ENCODE assay signal across 2 cellular contexts in the genomic region with DNA sequence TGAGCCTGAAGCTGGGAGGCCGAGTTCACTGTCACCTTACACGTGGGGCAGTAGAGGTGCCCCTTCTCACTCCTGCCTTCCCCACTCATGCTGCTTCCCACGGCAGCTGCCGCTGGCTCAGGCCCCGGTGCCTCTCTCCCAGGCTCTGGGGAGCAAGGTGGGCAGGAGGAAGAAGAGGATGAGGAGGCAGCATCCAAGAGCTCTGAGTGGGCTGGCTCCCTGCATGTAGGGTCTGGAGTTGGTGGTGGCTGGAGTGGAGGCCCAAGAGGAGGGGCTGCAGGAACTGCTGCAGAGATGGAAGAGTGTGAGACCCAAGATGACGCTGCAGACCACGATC.
A peak's percentile ranks its signal among the peaks of the same experiment; 100 is the strongest.
TF ChIP-seq lines count a peak whose summit lies in the region.

No MANE protein-coding gene starts in this region.

TF ChIP-seq in IMR-90, 13 proteins besides CTCF, POLR2A, EP300 and RAD21:
- TF ChIP-seq MXI1 (IDR thresholded peaks at IDR 0.05; ENCODE audit: borderline replicate concordance, low read depth, low read length) (no peak), BHLHE40 (IDR thresholded peaks at IDR 0.05; ENCODE audit: low read depth, low read length) (no peak), USF2 (IDR thresholded peaks at IDR 0.05; ENCODE audit: low read depth, low read length) (no peak), MAFK (IDR thresholded peaks at IDR 0.05; ENCODE audit: low read depth, low read length) (no peak), NFE2L2 (IDR thresholded peaks at IDR 0.05; ENCODE audit: low read depth, low read length) (no peak), MAZ (IDR thresholded peaks at IDR 0.05; ENCODE audit: borderline replicate concordance, low read depth, low read length) (no peak), RCOR1 (IDR thresholded peaks at IDR 0.05; ENCODE audit: insufficient replicate concordance, low read length) (no peak), CEBPB (IDR thresholded peaks at IDR 0.05; ENCODE audit: low read depth, low read length) (no peak), CHD1 (IDR thresholded peaks at IDR 0.05; ENCODE audit: low read depth, low read length) (no peak), RFX5 (IDR thresholded peaks at IDR 0.05; ENCODE audit: low read depth, low read length) (no peak), SMC3 (IDR thresholded peaks at IDR 0.05; ENCODE audit: low read depth, low read length) (no peak), FOS (IDR thresholded peaks at IDR 0.05; ENCODE audit: low read depth, low read length) (no peak)
- TF ChIP-seq, protein P1, sequence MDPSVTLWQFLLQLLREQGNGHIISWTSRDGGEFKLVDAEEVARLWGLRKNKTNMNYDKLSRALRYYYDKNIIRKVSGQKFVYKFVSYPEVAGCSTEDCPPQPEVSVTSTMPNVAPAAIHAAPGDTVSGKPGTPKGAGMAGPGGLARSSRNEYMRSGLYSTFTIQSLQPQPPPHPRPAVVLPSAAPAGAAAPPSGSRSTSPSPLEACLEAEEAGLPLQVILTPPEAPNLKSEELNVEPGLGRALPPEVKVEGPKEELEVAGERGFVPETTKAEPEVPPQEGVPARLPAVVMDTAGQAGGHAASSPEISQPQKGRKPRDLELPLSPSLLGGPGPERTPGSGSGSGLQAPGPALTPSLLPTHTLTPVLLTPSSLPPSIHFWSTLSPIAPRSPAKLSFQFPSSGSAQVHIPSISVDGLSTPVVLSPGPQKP (IDR thresholded peaks at IDR 0.05; ENCODE audit: borderline replicate concordance, low read depth, low read length) = no peak
TF ChIP-seq in IMR-90: peak in this region for 0.

TF ChIP-seq in K562, 482 proteins besides CTCF, POLR2A, EP300 and RAD21:
- TF ChIP-seq CTBP1 (IDR thresholded peaks at IDR 0.05; ENCODE audit: borderline replicate concordance) = 0 out of 2 replicates have a peak, but pooled peaks have one; percentile 1
- no peak for TF ChIP-seq TEAD2 (tag; IDR thresholded peaks at IDR 0.05)
